ENCODE assay signal across 19 cellular contexts in genomic region chr16:10405386-10405939, GRCh38. TPM values are rescaled to one million over a fixed set of nuclear protein-coding genes. Genes with fewer than 3 reads are reported as not detected.
DNase-seq lines count a peak whose midpoint lies in the region; ATAC-seq lines count a peak whose summit lies in the region.
"Had no signal": no experiment of that assay in that cellular context is flagged by ENCODE, and none has a peak within 500 bp of the region (broad histone marks: within the 10 kb centered on the region; RNA-seq: fewer than 3 reads in every experiment).

No MANE protein-coding gene starts in this region.

- intact Hi-C loops in Right ventricle myocardium inferior (cut with DNase I), result no loop called here
- intact Hi-C loops in cardiac septum (cut with DNase I), result no loop called here

- no peak overlapping the region for H3K4me3 Mint-ChIP-seq in activated naive CD4-positive, alpha-beta T cell treated with anti-CD3 and anti-CD28 coated beads, Interleukin-2, amount 10 ng/mL, durations not matched to agents 7 days and 5 days
- H3K4me3 Mint-ChIP-seq: activated CD8-positive, alpha-beta T cell treated with anti-CD3 and anti-CD28 coated beads for 36 hours; nephron progenitor cell had no signal

- H3K36me3 Mint-ChIP-seq in activated naive CD4-positive, alpha-beta T cell treated with anti-CD3 and anti-CD28 coated beads, Interleukin-2, amount 10 ng/mL, durations not matched to agents 7 days and 5 days, result peaks cover 67% of the 10 kb centered on the region

- H3K27ac Mint-ChIP-seq in activated naive CD4-positive, alpha-beta T cell treated with anti-CD3 and anti-CD28 coated beads, Interleukin-2, amount 10 ng/mL, durations not matched to agents 7 days and 5 days, result no peak overlapping the region
- H3K27ac Mint-ChIP-seq: activated CD8-positive, alpha-beta T cell treated with anti-CD3 and anti-CD28 coated beads for 36 hours; nephron progenitor cell had no signal

- no peak for DNase-seq in Right ventricle myocardium inferior (ENCODE audit: missing footprints)
- DNase-seq in cardiac septum (ENCODE audit: low spot score), result no peak
- peak; percentile 91 to 92 for DNase-seq in dermis microvascular lymphatic vessel endothelial cell (ENCODE audit: low read depth in 2 of 2)
- peak; percentile 63 for DNase-seq in islet precursor cell
- DNase-seq in NCI-H2029 (lab: John Stamatoyannopoulos, UW), result no peak
- no peak for DNase-seq in stimulated activated CD8-positive, alpha-beta memory T cell treated with anti-CD3 and anti-CD28 coated beads, Interleukin-4, amount 100 ng/mL, for 48 hours
- no peak for DNase-seq in activated naive CD4-positive, alpha-beta T cell treated with anti-CD3 and anti-CD28 coated beads, Interleukin-2, amount 10 ng/mL, durations not matched to agents 7 days and 5 days
- DNase-seq: 8988T; activated CD8-positive, alpha-beta T cell treated with anti-CD3 and anti-CD28 coated beads for 36 hours; dorsolateral prefrontal cortex; hypothalamus; NCI-H1694; NCI-H524; nephron progenitor cell; right lobe of liver; SK-N-SH; stimulated activated CD4-positive, alpha-beta T cell treated with anti-CD3 and anti-CD28 coated beads, Interleukin-1b, Interleukin-23, amount 100 ng/mL, for 48 hours; WERI-Rb-1 had no signal

- H3K27me3 Mint-ChIP-seq in activated naive CD4-positive, alpha-beta T cell treated with anti-CD3 and anti-CD28 coated beads, Interleukin-2, amount 10 ng/mL, durations not matched to agents 7 days and 5 days, result no peaks in the 10 kb centered on the region
- H3K27me3 Mint-ChIP-seq: activated CD8-positive, alpha-beta T cell treated with anti-CD3 and anti-CD28 coated beads for 36 hours had no signal

- H3K4me1 Mint-ChIP-seq in activated naive CD4-positive, alpha-beta T cell treated with anti-CD3 and anti-CD28 coated beads, Interleukin-2, amount 10 ng/mL, durations not matched to agents 7 days and 5 days, result no peaks in the 10 kb centered on the region
- H3K4me1 Mint-ChIP-seq: nephron progenitor cell had no signal

- H3K9me3 Mint-ChIP-seq in activated naive CD4-positive, alpha-beta T cell treated with anti-CD3 and anti-CD28 coated beads, Interleukin-2, amount 10 ng/mL, durations not matched to agents 7 days and 5 days, result peaks cover 59% of the 10 kb centered on the region

- ATAC-seq in Right ventricle myocardium inferior (peak; percentile 44), HG03175 (IDR thresholded peaks at IDR 0.05; ENCODE audit: unreplicated experiment) (no peak)
- ATAC-seq: activated CD8-positive, alpha-beta T cell treated with anti-CD3 and anti-CD28 coated beads for 36 hours had no signal

- CTCF ChIA-PET in activated naive CD4-positive, alpha-beta T cell treated with anti-CD3 and anti-CD28 coated beads, Interleukin-2, amount 10 ng/mL, durations not matched to agents 7 days and 5 days (lab: Charles Lee), result no interaction called here

RNA-seq across cellular contexts. Expression of gene ATF7IP2, which starts 19.6 kb away (rescaled TPM):
- 43.0 TPM for total RNA-seq in Right ventricle myocardium inferior
- 42.3 TPM for total RNA-seq in cardiac septum
- total RNA-seq in dermis microvascular lymphatic vessel endothelial cell, result 2.2 and 9.7 TPM in 2 replicates

Comparison
In these comparisons a context has a peak if more than half of its experiments do, and no peak if none do; other contexts are left out.
1. DNase-seq: peak in dermis microvascular lymphatic vessel endothelial cell (2 of 2) and islet precursor cell (single experiment); none in Right ventricle myocardium inferior (single experiment), cardiac septum (single experiment), NCI-H2029 (single experiment), stimulated activated CD8-positive, alpha-beta memory T cell treated with anti-CD3 and anti-CD28 coated beads, Interleukin-4, amount 100 ng/mL, for 48 hours (single experiment) and activated naive CD4-positive, alpha-beta T cell treated with anti-CD3 and anti-CD28 coated beads, Interleukin-2, amount 10 ng/mL, durations not matched to agents 7 days and 5 days (single experiment).